In genomic region chr16:67893791-67894399, GRCh38 we compare ENCODE assay signal across 8 cellular contexts. TPM values are rescaled to one million over a fixed set of nuclear protein-coding genes. Genes with fewer than 3 reads are reported as not detected.
DNase-seq lines count a peak whose midpoint lies in the region; ATAC-seq and TF ChIP-seq lines count a peak whose summit lies in the region.

No MANE protein-coding gene starts in this region.

- no peak for TF ChIP-seq RAD21 in liver (IDR thresholded peaks at IDR 0.05)

- H3K9me3 ChIP-seq in left ventricle myocardium inferior (replicated peaks) (no peaks in the 10 kb centered on the region), liver (ENCODE audit: control insufficient read depth in 4 of 4, low read length in 3 of 4) (no peaks in the 10 kb centered on the region), upper lobe of right lung (no peaks in the 10 kb centered on the region)

- peak overlapping the region; percentile 96 for H3K27ac ChIP-seq in left ventricle myocardium inferior (replicated peaks)
- H3K27ac ChIP-seq in liver (ENCODE audit: low read depth in 1 of 2, low read length in 2 of 2): peak overlapping the region; percentile 91 to 93
- peak overlapping the region; percentile 97 for H3K27ac ChIP-seq in upper lobe of right lung

- intact Hi-C loops in left ventricle myocardium inferior (cut with micrococcal nuclease) (no loop called here), left cardiac atrium (cut with DNase I) (no loop called here), upper lobe of right lung (cut with DNase I) (no loop called here)

- TF ChIP-seq CTCF in left ventricle myocardium inferior (IDR thresholded peaks at IDR 0.05; ENCODE audit: borderline replicate concordance) (no peak), liver (IDR thresholded peaks at IDR 0.05; ENCODE audit: low read depth, low read length, missing input control) (no peak), upper lobe of right lung (IDR thresholded peaks at IDR 0.05) (no peak)

- 16% methylated on average over 11 of the region's 11 CpGs for WGBS in liver

- H3K27me3 ChIP-seq in left ventricle myocardium inferior (ENCODE audit: low read depth) (no peaks in the 10 kb centered on the region), liver (ENCODE audit: control insufficient read depth in 4 of 4, insufficient read depth in 4 of 4, low read length in 3 of 4) (no peaks in the 10 kb centered on the region), upper lobe of right lung (no peaks in the 10 kb centered on the region)

- DNase-seq in left ventricle myocardium inferior (no peak), left cardiac atrium (no peak), amniotic epithelial cell (ENCODE audit: low read depth) (peak; percentile 10), upper lobe of right lung (no peak)
- no peak for DNase-seq in stimulated activated CD4-positive, alpha-beta T cell treated with anti-CD3 and anti-CD28 coated beads, Interleukin-2, amount 100 ng/mL, for 48 hours
- no peak for DNase-seq in stimulated activated CD4-positive, alpha-beta T cell treated with anti-CD3 and anti-CD28 coated beads, Interleukin-12 subunit alpha, Interleukin-12 subunit beta, amount 100 ng/mL, for 4 hours

- H3K4me1 ChIP-seq in left ventricle myocardium inferior (peaks cover 62% of the 10 kb centered on the region), liver (ENCODE audit: control insufficient read depth in 4 of 4, insufficient read depth in 4 of 4, low read length in 3 of 4) (peaks cover 7 to 19% (median 16%) of the 10 kb centered on the region in 4 donors), upper lobe of right lung (peaks cover 34% of the 10 kb centered on the region)

- no peak for ATAC-seq in left cardiac atrium
- no peak for ATAC-seq in upper lobe of right lung
- ATAC-seq in GM19467 (IDR thresholded peaks at IDR 0.05; ENCODE audit: unreplicated experiment): no peak

- peak overlapping the region; percentile 75 to 90 for H3K9ac ChIP-seq in liver (ENCODE audit: low read depth in 1 of 2, low read length in 2 of 2)

- H3K4me3 ChIP-seq in left ventricle myocardium inferior: peak overlapping the region; percentile 88
- peak overlapping the region; percentile 85 to 93 (median 86) for H3K4me3 ChIP-seq in liver (ENCODE audit: low read depth in 1 of 3, low read length in 3 of 3)
- H3K4me3 ChIP-seq in upper lobe of right lung: peak overlapping the region; percentile 88

- H3K36me3 ChIP-seq in left ventricle myocardium inferior: no peaks in the 10 kb centered on the region
- H3K36me3 ChIP-seq in liver (ENCODE audit: control insufficient read depth in 4 of 4, insufficient read depth in 3 of 4, low read depth in 1 of 4, low read length in 3 of 4): no peaks in the 10 kb centered on the region
- H3K36me3 ChIP-seq in upper lobe of right lung: no peaks in the 10 kb centered on the region

TF ChIP-seq in liver, 16 proteins besides CTCF, POLR2A, EP300 and RAD21:
- TF ChIP-seq GABPA (IDR thresholded peaks at IDR 0.05 in 1 of 2, conservative IDR thresholded peaks at IDR 0.05 in 1 of 2) (no peak), YY1 (IDR thresholded peaks at IDR 0.05) (no peak), TAF1 (conservative IDR thresholded peaks at IDR 0.05) (no peak), RXRA (IDR thresholded peaks at IDR 0.05) (no peak), EGR1 (IDR thresholded peaks at IDR 0.05; ENCODE audit: low read depth in 2 of 2) (no peak), FOXA2 (IDR thresholded peaks at IDR 0.05) (no peak)

RNA-seq across cellular contexts. Expression of gene PSKH1, which starts 0.8 kb away (rescaled TPM):
- total RNA-seq in left ventricle myocardium inferior (19.5 TPM), left cardiac atrium (10 to 100 TPM; 21.0 to 27.3 TPM), liver (10 to 100 TPM; 14.0 to 23.8 TPM), upper lobe of right lung (29.7 TPM)
- polyA plus RNA-seq in liver: 10 to 100 TPM in 1 of 2 donors, 1 to 10 TPM in 1; 8.3 to 13.7 TPM

RNA-seq across cellular contexts. Expression of gene NRN1L, which starts 9.2 kb away (rescaled TPM):
- 0.49 TPM for total RNA-seq in left ventricle myocardium inferior
- total RNA-seq in left cardiac atrium: under 1 TPM in 1 of 2 donors, not detected in 1; 0.50 TPM
- under 1 TPM; 0.14 to 0.33 TPM for total RNA-seq in liver
- under 1 TPM; 0.23 to 0.24 TPM for polyA plus RNA-seq in liver
- total RNA-seq in upper lobe of right lung: 0.69 TPM

RNA-seq across cellular contexts. Expression of gene EDC4, which starts 21.0 kb away (rescaled TPM):
- total RNA-seq in left ventricle myocardium inferior (33.2 TPM), left cardiac atrium (10 to 100 TPM; 23.3 to 31.5 TPM), liver (10 to 100 TPM; 22.9 to 26.8 TPM), upper lobe of right lung (48.8 TPM)
- 10 to 100 TPM; 17.7 to 20.3 TPM for polyA plus RNA-seq in liver

RNA-seq across cellular contexts. Expression of gene CTRL, which starts 37.8 kb away (rescaled TPM):
- total RNA-seq in left ventricle myocardium inferior (0.71 TPM), left cardiac atrium (under 1 TPM; 0.76 to 0.97 TPM), liver (under 1 TPM; 0.09 to 0.50 TPM), upper lobe of right lung (0.96 TPM)
- 1 to 10 TPM in 1 of 2 donors, under 1 TPM in 1; 0.09 to 5.0 TPM for polyA plus RNA-seq in liver

RNA-seq across cellular contexts. Expression of gene PSMB10, which starts 42.8 kb away (rescaled TPM):
- total RNA-seq in left ventricle myocardium inferior (55.8 TPM), left cardiac atrium (10 to 100 TPM; 54.9 to 64.5 TPM), liver (10 to 100 TPM; 24.8 to 36.3 TPM), upper lobe of right lung (71.6 TPM)
- 10 to 100 TPM; 28.4 to 48.2 TPM for polyA plus RNA-seq in liver
